8 cellular contexts compared by ENCODE assay signal in genomic region chr11:13114566-13115465, GRCh38.
DNase-seq lines count a peak whose midpoint lies in the region; ATAC-seq and TF ChIP-seq lines count a peak whose summit lies in the region.

No MANE protein-coding gene starts in this region.

- H3K9me3 Mint-ChIP-seq in nephron: no peaks in the 10 kb centered on the region

- H3K4me3 ChIP-seq in LNCaP clone FGC (ENCODE audit: low read depth, low read length) (no peak overlapping the region), aorta (ENCODE audit: low read length in 2 of 2) (no peak overlapping the region)

- H3K27me3 ChIP-seq in aorta (ENCODE audit: control insufficient read depth in 1 of 2, insufficient read depth in 2 of 2, low read length in 1 of 2): peaks cover 0 to 3% of the 10 kb centered on the region in 2 donors

- whole genome bisulfite sequencing in aorta, 2 donors: 52 to 62% methylated on average over 6 of the region's 6 CpGs

- TF ChIP-seq POLR2A in GM18505 (IDR thresholded peaks at IDR 0.05; ENCODE audit: borderline replicate concordance, extremely low read depth, insufficient read depth, insufficient read length): no peak

- TF ChIP-seq CTCF in GM12873 (IDR thresholded peaks at IDR 0.05; ENCODE audit: insufficient read depth, low read depth, low read length, missing control alignments) (peak; percentile 30), LNCaP clone FGC (IDR thresholded peaks at IDR 0.05; ENCODE audit: control insufficient read depth, extremely low read depth, insufficient read depth) (peak; percentile 50), nephron (IDR thresholded peaks at IDR 0.05; ENCODE audit: unreplicated experiment in 3 of 3) (peak in 1 of 3 experiments; percentile 30)

- H3K36me3 ChIP-seq in aorta (ENCODE audit: control insufficient read depth in 1 of 2, insufficient read depth in 2 of 2, low read length in 1 of 2): no peaks in the 10 kb centered on the region

- no peak for DNase-seq in LNCaP clone FGC (ENCODE audit: low read depth)
- DNase-seq in SK-N-DZ (ENCODE audit: low spot score): peak; percentile 70
- no peak for DNase-seq in aorta

- peak overlapping the region; percentile 8 to 45 (median 29) for H3K27ac Mint-ChIP-seq in nephron

- H3K27me3 Mint-ChIP-seq in nephron (ENCODE audit: low read depth): peaks cover 9% of the 10 kb centered on the region

- no peak overlapping the region for H3K4me3 Mint-ChIP-seq in nephron

- H3K27ac ChIP-seq in aorta (ENCODE audit: low read depth in 1 of 2, low read length in 2 of 2): no peak overlapping the region

- no peaks in the 10 kb centered on the region for H3K36me3 Mint-ChIP-seq in nephron (ENCODE audit: low read depth)

- H3K9me3 ChIP-seq in aorta (ENCODE audit: control insufficient read depth, low read length): peaks cover 2% of the 10 kb centered on the region

- H3K4me1 Mint-ChIP-seq in nephron: peaks cover 66% of the 10 kb centered on the region

- no peak for ATAC-seq in HG03097 (IDR thresholded peaks at IDR 0.05; ENCODE audit: low FRiP score, unreplicated experiment)
- ATAC-seq in GM19035 (IDR thresholded peaks at IDR 0.05; ENCODE audit: unreplicated experiment): no peak
- ATAC-seq in GM18505 (IDR thresholded peaks at IDR 0.05; ENCODE audit: unreplicated experiment): no peak
- no peak for ATAC-seq in aorta (ENCODE audit: low FRiP score)

- intact Hi-C loops in aorta (cut with DNase I): no loop called here

- H3K4me1 ChIP-seq in aorta (ENCODE audit: control insufficient read depth in 1 of 2, insufficient read depth in 2 of 2, low read length in 2 of 2): no peaks in the 10 kb centered on the region
